1 cellular context compared by ENCODE assay signal in the genomic region with DNA sequence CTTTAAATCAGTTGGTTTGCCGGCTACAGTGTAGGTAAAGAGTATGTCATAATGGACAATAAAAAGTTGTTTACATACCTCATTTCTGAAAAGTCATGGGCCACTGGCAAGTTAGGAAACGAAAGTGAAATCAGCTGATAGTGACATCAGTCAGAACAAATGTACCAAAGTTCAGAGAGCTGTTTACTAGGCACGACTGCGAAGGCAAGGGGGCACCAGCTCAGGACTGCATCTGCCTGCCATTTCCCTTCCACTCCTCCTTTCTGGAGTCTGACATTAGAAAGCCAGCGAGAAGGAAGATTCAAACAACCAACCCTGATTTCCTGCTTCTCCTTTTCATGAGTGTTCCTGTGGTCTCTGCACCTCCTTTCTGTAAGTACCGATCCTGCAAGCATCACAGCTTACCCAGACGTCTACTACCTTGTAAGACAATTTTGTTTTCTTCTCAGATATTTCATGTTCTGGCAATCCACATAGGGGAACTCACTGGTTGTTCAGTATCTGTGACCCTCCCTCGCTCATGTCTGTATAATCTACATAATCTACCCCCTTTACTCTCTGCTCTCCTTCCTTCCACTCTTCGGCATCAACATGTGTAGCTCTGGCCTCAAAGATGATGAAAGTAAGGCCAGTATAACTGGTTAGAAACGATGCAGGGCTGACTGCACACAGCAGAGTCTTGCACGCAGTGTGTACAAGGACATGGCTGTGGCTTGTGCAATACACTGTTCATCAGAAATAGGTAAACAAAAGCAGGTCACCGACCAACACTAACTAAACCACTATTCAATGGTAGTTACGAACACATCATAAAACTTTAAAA.
A peak's percentile ranks its signal among the peaks of the same experiment; 100 is the strongest.
TF ChIP-seq lines count a peak whose summit lies in the region.

A gene (plus strand): TSS at position 174 of the 823 bp plus-strand sequence. CDS start 16,370 bp downstream, outside the sequence.

TF ChIP-seq in HepG2, 621 proteins besides CTCF, POLR2A, EP300 and RAD21 (continued from another document and continues in another):
- TF ChIP-seq, protein P1, sequence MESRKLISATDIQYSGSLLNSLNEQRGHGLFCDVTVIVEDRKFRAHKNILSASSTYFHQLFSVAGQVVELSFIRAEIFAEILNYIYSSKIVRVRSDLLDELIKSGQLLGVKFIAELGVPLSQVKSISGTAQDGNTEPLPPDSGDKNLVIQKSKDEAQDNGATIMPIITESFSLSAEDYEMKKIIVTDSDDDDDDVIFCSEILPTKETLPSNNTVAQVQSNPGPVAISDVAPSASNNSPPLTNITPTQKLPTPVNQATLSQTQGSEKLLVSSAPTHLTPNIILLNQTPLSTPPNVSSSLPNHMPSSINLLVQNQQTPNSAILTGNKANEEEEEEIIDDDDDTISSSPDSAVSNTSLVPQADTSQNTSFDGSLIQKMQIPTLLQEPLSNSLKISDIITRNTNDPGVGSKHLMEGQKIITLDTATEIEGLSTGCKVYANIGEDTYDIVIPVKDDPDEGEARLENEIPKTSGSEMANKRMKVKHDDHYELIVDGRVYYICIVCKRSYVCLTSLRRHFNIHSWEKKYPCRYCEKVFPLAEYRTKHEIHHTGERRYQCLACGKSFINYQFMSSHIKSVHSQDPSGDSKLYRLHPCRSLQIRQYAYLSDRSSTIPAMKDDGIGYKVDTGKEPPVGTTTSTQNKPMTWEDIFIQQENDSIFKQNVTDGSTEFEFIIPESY (CRISPR knock-in tag; IDR thresholded peaks at IDR 0.05) = peak; percentile 72
- no peak for TF ChIP-seq PAX8 (CRISPR knock-in tag; IDR thresholded peaks at IDR 0.05; ENCODE audit: borderline replicate concordance)
- TF ChIP-seq ZNF432 (CRISPR knock-in tag; IDR thresholded peaks at IDR 0.05; ENCODE audit: borderline replicate concordance) = no peak
- peak; percentile 98 for TF ChIP-seq HNF4A (CRISPR knock-in tag; IDR thresholded peaks at IDR 0.05)
- TF ChIP-seq ZNF839 (CRISPR knock-in tag; IDR thresholded peaks at IDR 0.05; ENCODE audit: borderline replicate concordance) = no peak
- no peak for TF ChIP-seq MLLT10 (CRISPR knock-in tag; IDR thresholded peaks at IDR 0.05)
- TF ChIP-seq, protein P2, sequence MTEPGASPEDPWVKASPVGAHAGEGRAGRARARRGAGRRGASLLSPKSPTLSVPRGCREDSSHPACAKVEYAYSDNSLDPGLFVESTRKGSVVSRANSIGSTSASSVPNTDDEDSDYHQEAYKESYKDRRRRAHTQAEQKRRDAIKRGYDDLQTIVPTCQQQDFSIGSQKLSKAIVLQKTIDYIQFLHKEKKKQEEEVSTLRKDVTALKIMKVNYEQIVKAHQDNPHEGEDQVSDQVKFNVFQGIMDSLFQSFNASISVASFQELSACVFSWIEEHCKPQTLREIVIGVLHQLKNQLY (CRISPR knock-in tag; IDR thresholded peaks at IDR 0.05) = peak; percentile 72; the same call in 1 of the 2 replicates
- no peak for TF ChIP-seq ZNF546 (CRISPR knock-in tag; conservative IDR thresholded peaks at IDR 0.05)
- TF ChIP-seq BCL6 (CRISPR knock-in tag; IDR thresholded peaks at IDR 0.05) = peak; percentile 79
- TF ChIP-seq, protein P3, sequence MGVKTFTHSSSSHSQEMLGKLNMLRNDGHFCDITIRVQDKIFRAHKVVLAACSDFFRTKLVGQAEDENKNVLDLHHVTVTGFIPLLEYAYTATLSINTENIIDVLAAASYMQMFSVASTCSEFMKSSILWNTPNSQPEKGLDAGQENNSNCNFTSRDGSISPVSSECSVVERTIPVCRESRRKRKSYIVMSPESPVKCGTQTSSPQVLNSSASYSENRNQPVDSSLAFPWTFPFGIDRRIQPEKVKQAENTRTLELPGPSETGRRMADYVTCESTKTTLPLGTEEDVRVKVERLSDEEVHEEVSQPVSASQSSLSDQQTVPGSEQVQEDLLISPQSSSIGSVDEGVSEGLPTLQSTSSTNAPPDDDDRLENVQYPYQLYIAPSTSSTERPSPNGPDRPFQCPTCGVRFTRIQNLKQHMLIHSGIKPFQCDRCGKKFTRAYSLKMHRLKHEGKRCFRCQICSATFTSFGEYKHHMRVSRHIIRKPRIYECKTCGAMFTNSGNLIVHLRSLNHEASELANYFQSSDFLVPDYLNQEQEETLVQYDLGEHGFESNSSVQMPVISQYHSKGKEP (CRISPR knock-in tag; IDR thresholded peaks at IDR 0.05) = peak; percentile 36
- TF ChIP-seq ZNF564 (CRISPR knock-in tag; IDR thresholded peaks at IDR 0.05) = peak; percentile 65; the same call in 1 of the 2 replicates
- TF ChIP-seq, protein P4, sequence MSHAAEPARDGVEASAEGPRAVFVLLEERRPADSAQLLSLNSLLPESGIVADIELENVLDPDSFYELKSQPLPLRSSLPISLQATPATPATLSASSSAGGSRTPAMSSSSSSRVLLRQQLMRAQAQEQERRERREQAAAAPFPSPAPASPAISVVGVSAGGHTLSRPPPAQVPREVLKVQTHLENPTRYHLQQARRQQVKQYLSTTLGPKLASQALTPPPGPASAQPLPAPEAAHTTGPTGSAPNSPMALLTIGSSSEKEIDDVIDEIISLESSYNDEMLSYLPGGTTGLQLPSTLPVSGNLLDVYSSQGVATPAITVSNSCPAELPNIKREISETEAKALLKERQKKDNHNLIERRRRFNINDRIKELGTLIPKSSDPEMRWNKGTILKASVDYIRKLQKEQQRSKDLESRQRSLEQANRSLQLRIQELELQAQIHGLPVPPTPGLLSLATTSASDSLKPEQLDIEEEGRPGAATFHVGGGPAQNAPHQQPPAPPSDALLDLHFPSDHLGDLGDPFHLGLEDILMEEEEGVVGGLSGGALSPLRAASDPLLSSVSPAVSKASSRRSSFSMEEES (CRISPR knock-in tag; IDR thresholded peaks at IDR 0.05) = peak; percentile 94
- TF ChIP-seq KDM1A (CRISPR knock-in tag; IDR thresholded peaks at IDR 0.05) = no peak
- no peak for TF ChIP-seq HNRNPUL1 (IDR thresholded peaks at IDR 0.05; ENCODE audit: low read depth, low read length)
- TF ChIP-seq ZSCAN31 (CRISPR knock-in tag; IDR thresholded peaks at IDR 0.05; ENCODE audit: low read depth) = peak; percentile 69; the same call in 1 of the 2 replicates
- TF ChIP-seq NR1H2 (CRISPR knock-in tag; IDR thresholded peaks at IDR 0.05; ENCODE audit: borderline replicate concordance, low read depth) = no peak
- TF ChIP-seq ZNF652 (CRISPR knock-in tag; IDR thresholded peaks at IDR 0.05; ENCODE audit: borderline replicate concordance, low read depth) = 0 out of 2 replicates have a peak, but pooled peaks have one; percentile 26
- TF ChIP-seq, protein P5, sequence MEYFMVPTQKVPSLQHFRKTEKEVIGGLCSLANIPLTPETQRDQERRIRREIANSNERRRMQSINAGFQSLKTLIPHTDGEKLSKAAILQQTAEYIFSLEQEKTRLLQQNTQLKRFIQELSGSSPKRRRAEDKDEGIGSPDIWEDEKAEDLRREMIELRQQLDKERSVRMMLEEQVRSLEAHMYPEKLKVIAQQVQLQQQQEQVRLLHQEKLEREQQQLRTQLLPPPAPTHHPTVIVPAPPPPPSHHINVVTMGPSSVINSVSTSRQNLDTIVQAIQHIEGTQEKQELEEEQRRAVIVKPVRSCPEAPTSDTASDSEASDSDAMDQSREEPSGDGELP (IDR thresholded peaks at IDR 0.05; ENCODE audit: borderline replicate concordance, low read depth) = peak; percentile 100
- no peak for TF ChIP-seq ZNF44 (CRISPR knock-in tag; IDR thresholded peaks at IDR 0.05)
- no peak for TF ChIP-seq SIN3B (IDR thresholded peaks at IDR 0.05; ENCODE audit: low read length)
- peak; percentile 89 for TF ChIP-seq FOSL2 (CRISPR knock-in tag; IDR thresholded peaks at IDR 0.05)
- TF ChIP-seq ZC3H4 (CRISPR knock-in tag; IDR thresholded peaks at IDR 0.05; ENCODE audit: borderline replicate concordance) = no peak
- no peak for TF ChIP-seq ZNF33B (CRISPR knock-in tag; IDR thresholded peaks at IDR 0.05)
- TF ChIP-seq MEIS2 (CRISPR knock-in tag; IDR thresholded peaks at IDR 0.05) = peak; percentile 78
- TF ChIP-seq, protein P6, sequence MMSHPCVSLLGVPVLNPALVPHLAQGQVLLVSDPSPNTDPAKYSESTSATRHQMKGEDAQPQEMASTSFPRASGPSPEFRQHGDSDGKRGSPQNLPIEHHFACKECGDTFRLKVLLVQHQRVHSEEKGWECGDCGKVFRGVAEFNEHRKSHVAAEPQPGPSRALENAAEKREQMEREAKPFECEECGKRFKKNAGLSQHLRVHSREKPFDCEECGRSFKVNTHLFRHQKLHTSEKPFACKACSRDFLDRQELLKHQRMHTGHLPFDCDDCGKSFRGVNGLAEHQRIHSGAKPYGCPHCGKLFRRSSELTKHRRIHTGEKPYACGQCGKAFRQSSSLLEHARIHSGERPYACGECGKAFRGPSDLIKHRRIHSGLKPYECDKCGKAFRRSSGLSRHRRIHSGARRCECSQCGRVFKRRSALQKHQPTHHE (CRISPR knock-in tag; IDR thresholded peaks at IDR 0.05; ENCODE audit: borderline replicate concordance) = no peak
- TF ChIP-seq CBX5 (CRISPR knock-in tag; IDR thresholded peaks at IDR 0.05; ENCODE audit: borderline replicate concordance) = peak; percentile 56; the same call in 1 of the 2 replicates
- peak; percentile 80 for TF ChIP-seq ZNF12 (CRISPR knock-in tag; IDR thresholded peaks at IDR 0.05)
- peak; percentile 74; the same call in 1 of the 2 replicates for TF ChIP-seq YEATS4 (CRISPR knock-in tag; IDR thresholded peaks at IDR 0.05; ENCODE audit: borderline replicate concordance)
- no peak for TF ChIP-seq TMF1 (CRISPR knock-in tag; IDR thresholded peaks at IDR 0.05; ENCODE audit: low read depth)
- no peak for TF ChIP-seq JARID2 (CRISPR knock-in tag; IDR thresholded peaks at IDR 0.05; ENCODE audit: insufficient replicate concordance)
- TF ChIP-seq HNRNPK (IDR thresholded peaks at IDR 0.05; ENCODE audit: low read depth, low read length, poor library complexity, severe bottlenecking) = peak; percentile 17
- no peak for TF ChIP-seq U2AF2 (IDR thresholded peaks at IDR 0.05; ENCODE audit: low read depth, low read length)
- no peak for TF ChIP-seq ZNF382 (CRISPR knock-in tag; IDR thresholded peaks at IDR 0.05; ENCODE audit: borderline replicate concordance)
- TF ChIP-seq, protein P7, sequence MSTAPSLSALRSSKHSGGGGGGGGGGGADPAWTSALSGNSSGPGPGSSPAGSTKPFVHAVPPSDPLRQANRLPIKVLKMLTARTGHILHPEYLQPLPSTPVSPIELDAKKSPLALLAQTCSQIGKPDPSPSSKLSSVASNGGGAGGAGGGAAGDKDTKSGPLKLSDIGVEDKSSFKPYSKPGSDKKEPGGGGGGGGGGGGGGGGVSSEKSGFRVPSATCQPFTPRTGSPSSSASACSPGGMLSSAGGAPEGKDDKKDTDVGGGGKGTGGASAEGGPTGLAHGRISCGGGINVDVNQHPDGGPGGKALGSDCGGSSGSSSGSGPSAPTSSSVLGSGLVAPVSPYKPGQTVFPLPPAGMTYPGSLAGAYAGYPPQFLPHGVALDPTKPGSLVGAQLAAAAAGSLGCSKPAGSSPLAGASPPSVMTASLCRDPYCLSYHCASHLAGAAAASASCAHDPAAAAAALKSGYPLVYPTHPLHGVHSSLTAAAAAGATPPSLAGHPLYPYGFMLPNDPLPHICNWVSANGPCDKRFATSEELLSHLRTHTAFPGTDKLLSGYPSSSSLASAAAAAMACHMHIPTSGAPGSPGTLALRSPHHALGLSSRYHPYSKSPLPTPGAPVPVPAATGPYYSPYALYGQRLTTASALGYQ (CRISPR knock-in tag; IDR thresholded peaks at IDR 0.05) = peak; percentile 60; the same call in 1 of the 2 replicates
- peak; percentile 25 for TF ChIP-seq DMAP1 (CRISPR knock-in tag; IDR thresholded peaks at IDR 0.05)
- peak; percentile 34; the same call in 1 of the 2 replicates for TF ChIP-seq GABPB1 (CRISPR knock-in tag; IDR thresholded peaks at IDR 0.05)
- peak; percentile 90 for TF ChIP-seq HNF4G (IDR thresholded peaks at IDR 0.05; ENCODE audit: borderline replicate concordance, low read depth, low read length)
- TF ChIP-seq HNF4G (CRISPR knock-in tag; IDR thresholded peaks at IDR 0.05; ENCODE audit: borderline replicate concordance, low read depth) = peak; percentile 32; the same call in 1 of the 2 replicates
- no peak for TF ChIP-seq ZSCAN29 (CRISPR knock-in tag; conservative IDR thresholded peaks at IDR 0.05)
- TF ChIP-seq, protein P8, sequence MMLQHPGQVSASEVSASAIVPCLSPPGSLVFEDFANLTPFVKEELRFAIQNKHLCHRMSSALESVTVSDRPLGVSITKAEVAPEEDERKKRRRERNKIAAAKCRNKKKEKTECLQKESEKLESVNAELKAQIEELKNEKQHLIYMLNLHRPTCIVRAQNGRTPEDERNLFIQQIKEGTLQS (CRISPR knock-in tag; IDR thresholded peaks at IDR 0.05) = peak; percentile 98
- TF ChIP-seq SRF (IDR thresholded peaks at IDR 0.05; ENCODE audit: low read depth, low read length) = no peak
- no peak for TF ChIP-seq SIX4 (CRISPR knock-in tag; IDR thresholded peaks at IDR 0.05)
- TF ChIP-seq ZNF7 (CRISPR knock-in tag; IDR thresholded peaks at IDR 0.05) = no peak
- peak; percentile 87 for TF ChIP-seq FOXP1 (IDR thresholded peaks at IDR 0.05)
- peak; percentile 92 for TF ChIP-seq FOXP1 (CRISPR knock-in tag; IDR thresholded peaks at IDR 0.05)
- TF ChIP-seq ZNF563 (CRISPR knock-in tag; IDR thresholded peaks at IDR 0.05) = no peak
- TF ChIP-seq, protein P9, sequence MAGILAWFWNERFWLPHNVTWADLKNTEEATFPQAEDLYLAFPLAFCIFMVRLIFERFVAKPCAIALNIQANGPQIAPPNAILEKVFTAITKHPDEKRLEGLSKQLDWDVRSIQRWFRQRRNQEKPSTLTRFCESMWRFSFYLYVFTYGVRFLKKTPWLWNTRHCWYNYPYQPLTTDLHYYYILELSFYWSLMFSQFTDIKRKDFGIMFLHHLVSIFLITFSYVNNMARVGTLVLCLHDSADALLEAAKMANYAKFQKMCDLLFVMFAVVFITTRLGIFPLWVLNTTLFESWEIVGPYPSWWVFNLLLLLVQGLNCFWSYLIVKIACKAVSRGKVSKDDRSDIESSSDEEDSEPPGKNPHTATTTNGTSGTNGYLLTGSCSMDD (CRISPR knock-in tag; IDR thresholded peaks at IDR 0.05) = no peak
- no peak for TF ChIP-seq HDAC6 (IDR thresholded peaks at IDR 0.05; ENCODE audit: low read depth, low read length)
- no peak for TF ChIP-seq ZNF207 (IDR thresholded peaks at IDR 0.05; ENCODE audit: borderline replicate concordance)
- TF ChIP-seq, protein P10, sequence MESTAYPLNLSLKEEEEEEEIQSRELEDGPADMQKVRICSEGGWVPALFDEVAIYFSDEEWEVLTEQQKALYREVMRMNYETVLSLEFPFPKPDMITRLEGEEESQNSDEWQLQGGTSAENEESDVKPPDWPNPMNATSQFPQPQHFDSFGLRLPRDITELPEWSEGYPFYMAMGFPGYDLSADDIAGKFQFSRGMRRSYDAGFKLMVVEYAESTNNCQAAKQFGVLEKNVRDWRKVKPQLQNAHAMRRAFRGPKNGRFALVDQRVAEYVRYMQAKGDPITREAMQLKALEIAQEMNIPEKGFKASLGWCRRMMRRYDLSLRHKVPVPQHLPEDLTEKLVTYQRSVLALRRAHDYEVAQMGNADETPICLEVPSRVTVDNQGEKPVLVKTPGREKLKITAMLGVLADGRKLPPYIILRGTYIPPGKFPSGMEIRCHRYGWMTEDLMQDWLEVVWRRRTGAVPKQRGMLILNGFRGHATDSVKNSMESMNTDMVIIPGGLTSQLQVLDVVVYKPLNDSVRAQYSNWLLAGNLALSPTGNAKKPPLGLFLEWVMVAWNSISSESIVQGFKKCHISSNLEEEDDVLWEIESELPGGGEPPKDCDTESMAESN (CRISPR knock-in tag; conservative IDR thresholded peaks at IDR 0.05) = 0 out of 2 replicates have a peak, but pooled peaks have one; percentile 19
- TF ChIP-seq NCOR1 (IDR thresholded peaks at IDR 0.05; ENCODE audit: borderline replicate concordance, low read length) = peak; percentile 33; the same call in 1 of the 2 replicates
